In the genomic region with DNA sequence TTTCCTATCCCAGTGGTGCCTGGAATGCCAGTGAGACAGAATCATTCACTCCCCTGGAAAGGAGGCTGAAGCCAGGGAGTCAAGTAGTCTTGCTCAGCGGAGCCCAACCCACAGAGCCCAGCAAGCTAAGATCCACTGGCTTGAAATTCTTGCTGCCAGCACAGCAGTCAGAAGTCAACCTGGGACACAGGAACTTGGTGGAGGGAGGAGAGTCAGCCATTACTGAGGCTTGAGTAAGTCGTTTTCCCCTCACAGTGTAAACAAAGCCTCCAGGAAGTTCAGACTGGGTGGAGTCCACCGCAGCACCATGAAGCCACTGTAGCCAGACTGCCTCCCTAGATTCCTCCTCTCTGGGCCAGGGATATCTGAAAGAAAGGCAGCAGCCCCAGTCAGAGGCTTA, we compare ENCODE assay signal across 13 cellular contexts.
DNase-seq lines count a peak whose midpoint lies in the region; ATAC-seq, FAIRE-seq and TF ChIP-seq lines count a peak whose summit lies in the region.
"Had no signal": no experiment of that assay in that cellular context is flagged by ENCODE, and none has a peak within 500 bp of the region (broad histone marks: within the 10 kb centered on the region; RNA-seq: fewer than 3 reads in every experiment).

No MANE protein-coding gene starts in this region.

- in situ Hi-C loops in G401 (cut with HindIII; ENCODE audit: low sequenced_read_pairs): no loop called here

- DNase-seq in CMK (ENCODE audit: low read depth) (peak; percentile 12), M059J (ENCODE audit: low read depth) (peak; percentile 72), bronchial epithelial cell (ENCODE audit: low read depth) (peak; percentile 87), left colon (peak in 1 of 2 donors; percentile 5), G401 (ENCODE audit: low spot score) (no peak), NCI-H128 (lab: John Stamatoyannopoulos, UW; ENCODE audit: unreplicated experiment) (no peak)
- DNase-seq in activated CD4-positive, CD25-positive, alpha-beta regulatory T cell (lab: John Stamatoyannopoulos, UW): no peak
- DNase-seq in effector CD8-positive, alpha-beta T cell (lab: John Stamatoyannopoulos, UW): no peak
- DNase-seq: activated CD4-positive, alpha-beta T cell treated with anti-CD3 and anti-CD28 coated beads for 48 hours; cerebellar nuclear complex; gastrocnemius medialis; NCI-H1417 treated with DMSO at 0.1 percent for 48 hours had no signal

- TF ChIP-seq CTCF in bronchial epithelial cell (IDR thresholded peaks at IDR 0.05; ENCODE audit: insufficient read depth, low read length, severe bottlenecking): no peak

- no peak for FAIRE-seq in bronchial epithelial cell (lab: Jason Lieb, UNC)

- ATAC-seq in left colon: peak; percentile 46
- ATAC-seq: gastrocnemius medialis had no signal

- intact Hi-C loops in left colon (cut with DNase I, micrococcal nuclease): no loop called here

- no peaks in the 10 kb centered on the region for H3K27me3 ChIP-seq in bronchial epithelial cell (ENCODE audit: control insufficient read depth, insufficient read depth, low read length)
- H3K27me3 ChIP-seq: BLaER1, gastrocnemius medialis had no signal

- no peak overlapping the region for H3K4me3 ChIP-seq in bronchial epithelial cell (ENCODE audit: low read depth, low read length)
- H3K4me3 ChIP-seq: BLaER1, gastrocnemius medialis had no signal

- H3K36me3 ChIP-seq in bronchial epithelial cell (ENCODE audit: control insufficient read depth, insufficient read depth, low read length): no peaks in the 10 kb centered on the region
- H3K36me3 ChIP-seq: BLaER1, gastrocnemius medialis had no signal

Comparison
In these comparisons a context has a peak if more than half of its experiments do, and no peak if none do; other contexts are left out.
1. DNase-seq: peak in CMK (single experiment), M059J (single experiment) and bronchial epithelial cell (single experiment); none in G401 (single experiment), NCI-H128 (single experiment), activated CD4-positive, CD25-positive, alpha-beta regulatory T cell (0 of 4) and effector CD8-positive, alpha-beta T cell (single experiment).